Comparison of ENCODE assay signal across 25 cellular contexts in genomic region chr3:9342696-9343095, GRCh38. TPM values are rescaled to one million over a fixed set of nuclear protein-coding genes. Genes with fewer than 3 reads are reported as not detected.
A peak's percentile ranks its signal among the peaks of the same experiment; 100 is the strongest.
DNase-seq lines count a peak whose midpoint lies in the region; ATAC-seq, FAIRE-seq and TF ChIP-seq lines count a peak whose summit lies in the region.
"Had no signal": no experiment of that assay in that cellular context is flagged by ENCODE, and none has a peak within 500 bp of the region (broad histone marks: within the 10 kb centered on the region; RNA-seq: fewer than 3 reads in every experiment).

No MANE protein-coding gene starts in this region.

- H3K4me3 Mint-ChIP-seq in T-helper 17 cell = no peak overlapping the region
- no peak overlapping the region for H3K4me3 Mint-ChIP-seq in mesothelial cell of epicardium
- H3K4me3 Mint-ChIP-seq: CD4-positive, alpha-beta memory T cell had no signal

- H3K27ac ChIP-seq in small intestine (ENCODE audit: low read depth in 1 of 2, low read length in 1 of 2) = peak overlapping the region; percentile 9 to 52
- H3K27ac ChIP-seq: A549 had no signal

- DNase-seq in GM12865 (ENCODE audit: low read depth) = peak; percentile 29
- DNase-seq in T-helper 17 cell = no peak
- no peak for DNase-seq in mesothelial cell of epicardium (ENCODE audit: low spot score in 2 of 2, unreplicated experiment in 2 of 2)
- DNase-seq in small intestine = peak; percentile 59
- no peak for DNase-seq in OCI-M1 (lab: John Stamatoyannopoulos, UW)
- no peak for DNase-seq in GM19238 (ENCODE audit: insufficient read length, low spot score)
- DNase-seq in NCI-H774 (lab: John Stamatoyannopoulos, UW) = no peak
- DNase-seq: C1 segment of cervical spinal cord; CD4-positive, alpha-beta memory T cell; COR-L47; HCEC 1CT; IMR-90; KG1; NCI-H1048; NCI-H1417; NCI-H1694; NCI-H2029 treated with DMSO at 0.1 percent for 48 hours; NCI-H446 treated with DMSO at 0.1 percent for 48 hours; NCI-H526; SK-N-SH had no signal

- no peaks in the 10 kb centered on the region for H3K36me3 Mint-ChIP-seq in T-helper 17 cell (ENCODE audit: low read depth)
- H3K36me3 Mint-ChIP-seq in mesothelial cell of epicardium = peaks cover 1% of the 10 kb centered on the region
- H3K36me3 Mint-ChIP-seq: CD4-positive, alpha-beta memory T cell had no signal

- FAIRE-seq in small intestine (lab: Jason Lieb, UNC) = no peak
- FAIRE-seq: A549, G401.6, GM12891, H1, RCC 7860 had no signal

- H3K4me3 ChIP-seq in GM12865 (ENCODE audit: low read depth, low read length) (no peak overlapping the region), small intestine (ENCODE audit: low read depth in 1 of 2, low read length in 2 of 2) (no peak overlapping the region)
- H3K4me3 ChIP-seq: A549 had no signal

- H3K4me1 Mint-ChIP-seq in T-helper 17 cell (no peaks in the 10 kb centered on the region), mesothelial cell of epicardium (peaks cover 26% of the 10 kb centered on the region)
- H3K4me1 Mint-ChIP-seq: CD4-positive, alpha-beta memory T cell had no signal

- ATAC-seq in T-helper 17 cell = no peak
- ATAC-seq: A549 had no signal

- H3K9me3 Mint-ChIP-seq in mesothelial cell of epicardium = no peaks in the 10 kb centered on the region
- H3K9me3 Mint-ChIP-seq: CD4-positive, alpha-beta memory T cell had no signal

- H3K4me1 ChIP-seq in small intestine (ENCODE audit: control insufficient read depth in 2 of 2, insufficient read depth in 1 of 2, low read depth in 1 of 2, low read length in 1 of 2) = peaks cover 3 to 5% of the 10 kb centered on the region in 2 donors

- H3K27me3 Mint-ChIP-seq in T-helper 17 cell = peaks cover 8% of the 10 kb centered on the region
- no peaks in the 10 kb centered on the region for H3K27me3 Mint-ChIP-seq in mesothelial cell of epicardium (ENCODE audit: low read depth)

- H3K9me3 ChIP-seq in T-helper 17 cell (ENCODE audit: control insufficient read depth, low read length, poor library complexity, severe bottlenecking) (no peaks in the 10 kb centered on the region), small intestine (ENCODE audit: control insufficient read depth, low read depth) (no peaks in the 10 kb centered on the region)
- H3K9me3 ChIP-seq: A549, SK-N-SH had no signal

- H3K36me3 ChIP-seq in small intestine (ENCODE audit: control insufficient read depth in 2 of 2, insufficient read depth in 2 of 2, low read length in 2 of 2) = no peaks in the 10 kb centered on the region

- no peak for TF ChIP-seq CTCF in GM12865 (IDR thresholded peaks at IDR 0.05; ENCODE audit: insufficient read depth, low read depth, low read length, missing control alignments)
- TF ChIP-seq CTCF in mesothelial cell of epicardium (IDR thresholded peaks at IDR 0.05; ENCODE audit: unreplicated experiment) = no peak

- H3K27ac Mint-ChIP-seq in T-helper 17 cell (peak overlapping the region; percentile 12), mesothelial cell of epicardium (peak overlapping the region; percentile 6)
- H3K27ac Mint-ChIP-seq: CD4-positive, alpha-beta memory T cell had no signal

- 22 to 63% (median 35%) methylated on average over 4 of the region's 4 CpGs for WGBS in small intestine, 3 donors

- H3K27me3 ChIP-seq in small intestine (ENCODE audit: control insufficient read depth in 2 of 2, insufficient read depth in 2 of 2, low read length in 2 of 2) = no peaks in the 10 kb centered on the region

RNA-seq across cellular contexts. Expression of gene THUMPD3, which starts 20.2 kb away (rescaled TPM):
- 10 to 100 TPM; 36.9 to 50.3 TPM for total RNA-seq in T-helper 17 cell
- total RNA-seq in mesothelial cell of epicardium = 62.1 to 72.7 TPM (median 63.2 TPM) in 3 replicates
- 10 to 100 TPM; 16.2 to 31.9 (median 19.0) TPM for polyA plus RNA-seq in small intestine

RNA-seq across cellular contexts. Expression of gene SETD5, which starts 54.7 kb away (rescaled TPM):
- total RNA-seq in T-helper 17 cell = 100 to 1,000 TPM; 103 to 105 TPM
- total RNA-seq in mesothelial cell of epicardium = 247 to 256 TPM (median 254 TPM) in 3 replicates
- polyA plus RNA-seq in small intestine = 10 to 100 TPM in 2 of 3 donors, 1 to 10 TPM in 1; 9.5 to 28.1 (median 11.9) TPM

Comparison
In these comparisons a context has a peak if more than half of its experiments do, and no peak if none do; other contexts are left out.
1. DNase-seq: peak in GM12865 (single experiment) and small intestine (single experiment); none in T-helper 17 cell (0 of 3), mesothelial cell of epicardium (0 of 2), OCI-M1 (single experiment), GM19238 (single experiment) and NCI-H774 (single experiment).